Comparison of ENCODE assay signal across 8 cellular contexts in genomic region chr18:21600526-21601410, GRCh38. TPM values are rescaled to one million over a fixed set of nuclear protein-coding genes. Genes with fewer than 3 reads are reported as not detected.
DNase-seq lines count a peak whose midpoint lies in the region; ATAC-seq, FAIRE-seq and TF ChIP-seq lines count a peak whose summit lies in the region.

A gene with protein sequence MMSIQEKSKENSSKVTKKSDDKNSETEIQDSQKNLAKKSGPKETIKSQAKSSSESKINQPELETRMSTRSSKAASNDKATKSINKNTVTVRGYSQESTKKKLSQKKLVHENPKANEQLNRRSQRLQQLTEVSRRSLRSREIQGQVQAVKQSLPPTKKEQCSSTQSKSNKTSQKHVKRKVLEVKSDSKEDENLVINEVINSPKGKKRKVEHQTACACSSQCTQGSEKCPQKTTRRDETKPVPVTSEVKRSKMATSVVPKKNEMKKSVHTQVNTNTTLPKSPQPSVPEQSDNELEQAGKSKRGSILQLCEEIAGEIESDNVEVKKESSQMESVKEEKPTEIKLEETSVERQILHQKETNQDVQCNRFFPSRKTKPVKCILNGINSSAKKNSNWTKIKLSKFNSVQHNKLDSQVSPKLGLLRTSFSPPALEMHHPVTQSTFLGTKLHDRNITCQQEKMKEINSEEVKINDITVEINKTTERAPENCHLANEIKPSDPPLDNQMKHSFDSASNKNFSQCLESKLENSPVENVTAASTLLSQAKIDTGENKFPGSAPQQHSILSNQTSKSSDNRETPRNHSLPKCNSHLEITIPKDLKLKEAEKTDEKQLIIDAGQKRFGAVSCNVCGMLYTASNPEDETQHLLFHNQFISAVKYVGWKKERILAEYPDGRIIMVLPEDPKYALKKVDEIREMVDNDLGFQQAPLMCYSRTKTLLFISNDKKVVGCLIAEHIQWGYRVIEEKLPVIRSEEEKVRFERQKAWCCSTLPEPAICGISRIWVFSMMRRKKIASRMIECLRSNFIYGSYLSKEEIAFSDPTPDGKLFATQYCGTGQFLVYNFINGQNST (minus strand): TSS chr18:21600704. CDS start chr18:21574843, 25,861 bp downstream.

- H3K4me1 ChIP-seq in breast epithelium: peaks cover 0 to 11% of the 10 kb centered on the region in 2 donors
- H3K4me1 ChIP-seq in iPS-20b (ENCODE audit: insufficient read depth, low read length): peaks cover 4% of the 10 kb centered on the region; the same call in 1 of the 2 replicates
- H3K4me1 ChIP-seq in small intestine (ENCODE audit: control insufficient read depth in 2 of 2, insufficient read depth in 1 of 2, low read depth in 1 of 2, low read length in 1 of 2): peaks cover 0 to 7% of the 10 kb centered on the region in 2 donors

- H3K9me3 ChIP-seq in breast epithelium: no peaks in the 10 kb centered on the region
- H3K9me3 ChIP-seq in iPS-20b (ENCODE audit: insufficient read depth, low read depth, low read length): no peaks in the 10 kb centered on the region
- H3K9me3 ChIP-seq in small intestine (ENCODE audit: control insufficient read depth, low read depth): no peaks in the 10 kb centered on the region

- peak within 1 kb of the TSS; percentile 97 for H3K9ac ChIP-seq in iPS-20b (ENCODE audit: low read depth, low read length)

- peak within 1 kb of the TSS; percentile 64 to 79 (median 75) for H3K4me3 ChIP-seq in breast epithelium
- H3K4me3 ChIP-seq in iPS-20b (ENCODE audit: low read length): peak within 1 kb of the TSS; percentile 100
- H3K4me3 ChIP-seq in small intestine (ENCODE audit: low read depth in 1 of 2, low read length in 2 of 2): peak within 1 kb of the TSS; percentile 85 to 90

- TF ChIP-seq POLR2A in breast epithelium (IDR thresholded peaks at IDR 0.05): peak; percentile 84

- FAIRE-seq in small intestine (lab: Jason Lieb, UNC): no peak

- WGBS in small intestine, 3 donors: 7 to 8% (median 7%) methylated on average over 72 to 74 of the region's 74 CpGs

- TF ChIP-seq CTCF in VCaP (conservative IDR thresholded peaks at IDR 0.05) (peak; percentile 97), breast epithelium (IDR thresholded peaks at IDR 0.05) (peak; percentile 96 to 99 (median 99))

- ATAC-seq in GM18870 (IDR thresholded peaks at IDR 0.05; ENCODE audit: unreplicated experiment) (peak; percentile 91), HG03135 (IDR thresholded peaks at IDR 0.05; ENCODE audit: unreplicated experiment) (peak; percentile 87)

- intact Hi-C loops in breast epithelium (cut with DNase I; ENCODE audit: low total_unique reads): no loop called here

- no peaks in the 10 kb centered on the region for H3K27me3 ChIP-seq in breast epithelium
- no peaks in the 10 kb centered on the region for H3K27me3 ChIP-seq in iPS-20b (ENCODE audit: insufficient read depth, low read length)
- no peaks in the 10 kb centered on the region for H3K27me3 ChIP-seq in small intestine (ENCODE audit: control insufficient read depth in 2 of 2, insufficient read depth in 2 of 2, low read length in 2 of 2)

- peak within 1 kb of the TSS; percentile 98 for H3K27ac ChIP-seq in VCaP
- H3K27ac ChIP-seq in breast epithelium: peak within 1 kb of the TSS; percentile 95 to 99
- H3K27ac ChIP-seq in iPS-20b (ENCODE audit: low read length): peak within 1 kb of the TSS; percentile 95
- H3K27ac ChIP-seq in small intestine (ENCODE audit: low read depth in 1 of 2, low read length in 1 of 2): peak within 1 kb of the TSS; percentile 100

- H3K36me3 ChIP-seq in breast epithelium (no peaks in the 10 kb centered on the region), iPS-20b (ENCODE audit: insufficient read depth, low read depth, low read length) (no peaks in the 10 kb centered on the region), small intestine (ENCODE audit: control insufficient read depth in 2 of 2, insufficient read depth in 2 of 2, low read length in 2 of 2) (no peaks in the 10 kb centered on the region)

- DNase-seq in AG08395 (ENCODE audit: low spot score) (peak; percentile 98), NCI-H2196 (lab: John Stamatoyannopoulos, UW; ENCODE audit: unreplicated experiment) (peak; percentile 97), breast epithelium (ENCODE audit: low spot score in 2 of 2) (peak; percentile 93 to 96), small intestine (peak; percentile 98)

RNA-seq across cellular contexts. Expression of the gene that starts here (rescaled TPM):
- total RNA-seq in breast epithelium: 10 to 100 TPM; 14.2 to 28.2 (median 18.4) TPM
- 10 to 100 TPM in 2 of 3 donors, 1 to 10 TPM in 1; 9.4 to 14.3 (median 11.9) TPM for polyA plus RNA-seq in small intestine

Comparison
In these comparisons a context has a peak if more than half of its experiments do, and no peak if none do; other contexts are left out.
1. Peak in every context shown above with its lines: DNase-seq, ATAC-seq, H3K4me3 ChIP-seq and H3K27ac ChIP-seq.